Comparison of ENCODE assay signal across 8 cellular contexts in the genomic region with DNA sequence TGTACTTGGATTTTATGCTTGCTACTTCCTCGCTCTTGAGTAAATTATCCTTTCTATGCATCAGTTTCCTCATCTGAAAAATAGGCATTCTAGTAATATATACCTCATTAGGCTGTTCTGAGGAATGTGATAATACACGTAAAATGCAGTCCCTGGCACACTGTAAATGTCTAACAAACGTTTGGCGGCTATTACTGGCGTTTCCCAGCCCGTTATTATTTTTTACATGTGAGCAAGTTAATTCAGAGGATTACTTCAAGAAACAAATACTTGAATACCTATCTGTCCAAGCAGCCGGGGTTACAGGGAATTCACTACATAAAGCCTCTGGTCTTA. TPM values are rescaled to one million over a fixed set of nuclear protein-coding genes. Genes with fewer than 3 reads are reported as not detected.
DNase-seq lines count a peak whose midpoint lies in the region; ATAC-seq and TF ChIP-seq lines count a peak whose summit lies in the region.

No MANE protein-coding gene starts in this region.

- no peak for TF ChIP-seq CTCF in HFFc6 (IDR thresholded peaks at IDR 0.05)

- H3K9me3 ChIP-seq in iPS-18c (ENCODE audit: control insufficient read depth, insufficient read depth, low read length) = no peaks in the 10 kb centered on the region

- peak overlapping the region; percentile 73 for H3K4me3 ChIP-seq in iPS-18c (ENCODE audit: insufficient read depth, low read depth, low read length)

- H3K9me3 Mint-ChIP-seq in HFFc6 = no peaks in the 10 kb centered on the region
- H3K9me3 Mint-ChIP-seq in activated T-helper 2 cell treated with anti-CD3 and anti-CD28 coated beads, Interferon-gamma antibody, Interleukin-2, Interleukin-4, amounts not matched to agents 10 μg/mL and 5 μg/mL and 100 μg/mL, durations not matched to agents 14 hours and 24 hours and 36 hours = no peaks in the 10 kb centered on the region
- no peaks in the 10 kb centered on the region for H3K9me3 Mint-ChIP-seq in stimulated activated memory B cell treated with anti-CD40 and anti-IgM and Interleukin-4, amounts not matched to agents 10 μg/mL and 1 μg/mL and 100 μg/mL, for 72 hours

- H3K4me3 Mint-ChIP-seq in HFFc6 = peak overlapping the region; percentile 96
- peak overlapping the region; percentile 99 for H3K4me3 Mint-ChIP-seq in activated T-helper 2 cell treated with anti-CD3 and anti-CD28 coated beads, Interferon-gamma antibody, Interleukin-2, Interleukin-4, amounts not matched to agents 10 μg/mL and 5 μg/mL and 100 μg/mL, durations not matched to agents 14 hours and 24 hours and 36 hours (ENCODE audit: low read depth)
- peak overlapping the region; percentile 100 for H3K4me3 Mint-ChIP-seq in stimulated activated memory B cell treated with anti-CD40 and anti-IgM and Interleukin-4, amounts not matched to agents 10 μg/mL and 1 μg/mL and 100 μg/mL, for 72 hours

- peak overlapping the region; percentile 100 for H3K27ac Mint-ChIP-seq in HFFc6
- H3K27ac Mint-ChIP-seq in activated T-helper 2 cell treated with anti-CD3 and anti-CD28 coated beads, Interferon-gamma antibody, Interleukin-2, Interleukin-4, amounts not matched to agents 10 μg/mL and 5 μg/mL and 100 μg/mL, durations not matched to agents 14 hours and 24 hours and 36 hours = peak overlapping the region; percentile 100
- H3K27ac Mint-ChIP-seq in stimulated activated memory B cell treated with anti-CD40 and anti-IgM and Interleukin-4, amounts not matched to agents 10 μg/mL and 1 μg/mL and 100 μg/mL, for 72 hours = peak overlapping the region; percentile 99

- DNase-seq in HFFc6 (no peak), UCSD-AML1 (lab: John Stamatoyannopoulos, UW; ENCODE audit: unreplicated experiment) (no peak), HuH-7.5 (ENCODE audit: low spot score) (no peak), kidney tubule cell (ENCODE audit: low spot score) (no peak), GDM1 (lab: John Stamatoyannopoulos, UW) (no peak)
- no peak for DNase-seq in activated T-helper 2 cell treated with anti-CD3 and anti-CD28 coated beads, Interferon-gamma antibody, Interleukin-2, Interleukin-4, amounts not matched to agents 10 μg/mL and 5 μg/mL and 100 μg/mL, durations not matched to agents 14 hours and 24 hours and 36 hours (ENCODE audit: low spot score)

- ATAC-seq in stimulated activated memory B cell treated with anti-CD40 and anti-IgM and Interleukin-4, amounts not matched to agents 10 μg/mL and 1 μg/mL and 100 μg/mL, for 72 hours = no peak

- intact Hi-C loops in activated T-helper 2 cell treated with anti-CD3 and anti-CD28 coated beads, Interferon-gamma antibody, Interleukin-2, Interleukin-4, amounts not matched to agents 10 μg/mL and 5 μg/mL and 100 μg/mL, durations not matched to agents 14 hours and 24 hours and 36 hours (cut with micrococcal nuclease) = loop anchor here (2.0 to 10.0 kb wide), 2 partner anchors 62 to 458 kb away; a partner anchor contains a TSS

- H3K36me3 Mint-ChIP-seq in HFFc6 (ENCODE audit: low read depth) = peaks cover 13% of the 10 kb centered on the region; the same call in 1 of the 2 replicates
- H3K36me3 Mint-ChIP-seq in activated T-helper 2 cell treated with anti-CD3 and anti-CD28 coated beads, Interferon-gamma antibody, Interleukin-2, Interleukin-4, amounts not matched to agents 10 μg/mL and 5 μg/mL and 100 μg/mL, durations not matched to agents 14 hours and 24 hours and 36 hours (ENCODE audit: low read depth) = peaks cover 33% of the 10 kb centered on the region
- peaks cover 7% of the 10 kb centered on the region for H3K36me3 Mint-ChIP-seq in stimulated activated memory B cell treated with anti-CD40 and anti-IgM and Interleukin-4, amounts not matched to agents 10 μg/mL and 1 μg/mL and 100 μg/mL, for 72 hours

- no peaks in the 10 kb centered on the region for H3K27me3 Mint-ChIP-seq in HFFc6 (ENCODE audit: insufficient read depth)
- no peaks in the 10 kb centered on the region for H3K27me3 Mint-ChIP-seq in activated T-helper 2 cell treated with anti-CD3 and anti-CD28 coated beads, Interferon-gamma antibody, Interleukin-2, Interleukin-4, amounts not matched to agents 10 μg/mL and 5 μg/mL and 100 μg/mL, durations not matched to agents 14 hours and 24 hours and 36 hours (ENCODE audit: low read depth)
- H3K27me3 Mint-ChIP-seq in stimulated activated memory B cell treated with anti-CD40 and anti-IgM and Interleukin-4, amounts not matched to agents 10 μg/mL and 1 μg/mL and 100 μg/mL, for 72 hours = no peaks in the 10 kb centered on the region

- H3K4me1 Mint-ChIP-seq in HFFc6 (ENCODE audit: low read depth) = peaks cover 26% of the 10 kb centered on the region
- H3K4me1 Mint-ChIP-seq in activated T-helper 2 cell treated with anti-CD3 and anti-CD28 coated beads, Interferon-gamma antibody, Interleukin-2, Interleukin-4, amounts not matched to agents 10 μg/mL and 5 μg/mL and 100 μg/mL, durations not matched to agents 14 hours and 24 hours and 36 hours (ENCODE audit: low read depth) = peaks cover 29% of the 10 kb centered on the region
- H3K4me1 Mint-ChIP-seq in stimulated activated memory B cell treated with anti-CD40 and anti-IgM and Interleukin-4, amounts not matched to agents 10 μg/mL and 1 μg/mL and 100 μg/mL, for 72 hours = peaks cover 13% of the 10 kb centered on the region

RNA-seq across cellular contexts. Expression of a gene that starts 0.6 kb away (rescaled TPM):
- total RNA-seq in HFFc6 (2021; fragmentation: NEBNext Ultra II Directional; extraction: Animal tissue kit (Norgen Biotek cat#: 25700)) = 10 to 100 TPM; 17.7 to 25.4 (median 20.0) TPM
- total RNA-seq in activated T-helper 2 cell treated with anti-CD3 and anti-CD28 coated beads, Interferon-gamma antibody, Interleukin-2, Interleukin-4, amounts not matched to agents 10 μg/mL and 5 μg/mL and 100 μg/mL, durations not matched to agents 14 hours and 24 hours and 36 hours = 18.6 and 19.0 TPM in 2 replicates

RNA-seq across cellular contexts. Expression of a gene that starts 7.2 kb away (rescaled TPM):
- total RNA-seq in HFFc6 (2021; fragmentation: NEBNext Ultra II Directional; extraction: Animal tissue kit (Norgen Biotek cat#: 25700)) = 10 to 100 TPM; 18.9 to 22.5 (median 19.8) TPM
- 23.4 and 24.2 TPM in 2 replicates for total RNA-seq in activated T-helper 2 cell treated with anti-CD3 and anti-CD28 coated beads, Interferon-gamma antibody, Interleukin-2, Interleukin-4, amounts not matched to agents 10 μg/mL and 5 μg/mL and 100 μg/mL, durations not matched to agents 14 hours and 24 hours and 36 hours
